8 cellular contexts compared by ENCODE assay signal in the genomic region with DNA sequence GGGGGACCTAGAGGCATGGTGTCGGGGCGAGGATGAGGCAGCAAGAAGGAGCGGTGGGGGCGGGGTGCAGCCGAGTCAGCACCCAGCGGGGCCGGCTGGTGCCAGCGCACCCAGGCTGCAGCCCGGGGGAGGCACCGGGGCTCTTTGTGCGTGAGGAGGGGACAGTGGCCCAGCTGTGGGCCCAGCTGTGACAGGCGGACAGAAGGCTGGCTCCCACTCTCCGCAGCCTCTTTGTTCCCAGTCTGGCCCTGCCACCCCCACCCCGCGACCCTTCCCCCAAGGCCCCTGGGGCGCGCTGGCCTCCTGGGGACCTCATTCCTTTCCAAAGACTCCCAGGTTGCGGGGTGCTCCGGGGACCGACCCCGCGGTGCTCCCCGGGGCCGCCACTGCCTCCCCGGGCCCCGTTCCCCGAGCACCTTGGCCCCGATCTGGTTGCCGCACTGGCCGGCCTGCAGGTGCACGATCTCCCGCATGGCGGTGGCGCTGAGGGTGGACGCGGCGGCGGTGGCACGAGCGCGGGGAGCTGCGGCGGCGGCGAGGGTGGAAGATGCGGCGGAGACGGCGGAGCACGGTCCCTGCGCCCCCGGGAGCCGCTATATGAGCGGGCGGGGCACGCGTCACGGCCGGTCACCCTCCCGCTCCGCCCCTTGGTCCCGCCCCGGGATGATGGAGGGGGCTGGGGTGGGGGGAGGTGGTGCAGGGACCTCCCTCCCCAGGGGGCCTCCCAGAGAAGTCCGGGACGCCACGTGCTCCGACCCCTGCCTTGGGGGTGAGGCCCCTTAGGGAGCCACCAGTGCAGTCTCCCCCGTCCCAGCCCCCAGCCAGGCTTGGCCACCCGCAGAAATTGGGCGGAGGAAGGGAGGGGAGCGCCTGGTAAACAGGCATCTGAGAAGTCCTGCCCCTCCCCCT. TPM values are rescaled to one million over a fixed set of nuclear protein-coding genes. Genes with fewer than 3 reads are reported as not detected.
DNase-seq lines count a peak whose midpoint lies in the region; ATAC-seq, FAIRE-seq and TF ChIP-seq lines count a peak whose summit lies in the region.

TUBB4A (minus strand) TSS at position 570 of the 909 bp plus-strand sequence; CDS start at position 473, 97 bp downstream.

- peak within 1 kb of the TSS; percentile 39 to 79 (median 74) for H3K27ac ChIP-seq in adrenal gland

- H3K9me3 Mint-ChIP-seq in immature natural killer cell: no peaks in the 10 kb centered on the region

- H3K36me3 Mint-ChIP-seq in immature natural killer cell: peaks cover 0 to 4% (median 0%) of the 10 kb centered on the region in 3 donors

- no peak for FAIRE-seq in D721Med (lab: Jason Lieb, UNC)

- ATAC-seq in HG03139 (IDR thresholded peaks at IDR 0.05; ENCODE audit: unreplicated experiment) (no peak), GM19397 (IDR thresholded peaks at IDR 0.05; ENCODE audit: unreplicated experiment) (no peak), GM21786 (IDR thresholded peaks at IDR 0.05; ENCODE audit: unreplicated experiment) (no peak)

- H3K27me3 ChIP-seq in adrenal gland: no peaks in the 10 kb centered on the region

- H3K27ac Mint-ChIP-seq in immature natural killer cell: peak within 1 kb of the TSS in 1 of 6 donors; percentile 73

- intact Hi-C loops in adrenal gland (cut with DNase I): no loop called here

- H3K9me3 ChIP-seq in adrenal gland (replicated peaks in 1 of 3): no peaks in the 10 kb centered on the region

- peak; percentile 65 to 73 for TF ChIP-seq POLR2A in adrenal gland (IDR thresholded peaks at IDR 0.05)

- peaks cover 9 to 14% (median 11%) of the 10 kb centered on the region in 3 donors for H3K27me3 Mint-ChIP-seq in immature natural killer cell (ENCODE audit: low read depth in 3 of 3)

- H3K4me1 Mint-ChIP-seq in immature natural killer cell: peaks cover 6 to 15% of the 10 kb centered on the region in 2 donors

- H3K4me1 ChIP-seq in adrenal gland (replicated peaks in 1 of 2): peaks cover 17 to 41% of the 10 kb centered on the region in 2 donors

- H3K4me3 Mint-ChIP-seq in immature natural killer cell: peak within 1 kb of the TSS; percentile 73 to 85 (median 81)

- 1 to 3% (median 1%) methylated on average over 8 to 71 of the region's 71 CpGs for WGBS in adrenal gland, 4 donors

- peak within 1 kb of the TSS; percentile 57 for H3K4me3 ChIP-seq in LNCaP clone FGC (ENCODE audit: low read depth, low read length)
- H3K4me3 ChIP-seq in adrenal gland: peak within 1 kb of the TSS in 3 of 4 donors; percentile 22 to 62 (median 59)

- peak; percentile 96 for DNase-seq in D721Med (ENCODE audit: insufficient read length, low spot score)
- no peak for DNase-seq in LNCaP clone FGC (ENCODE audit: low read depth)
- peak in 6 of 7 donors; percentile 45 to 72 (median 69) for DNase-seq in adrenal gland
- peak; percentile 15 to 33 (median 19) for DNase-seq in immature natural killer cell
- peak; percentile 27 for DNase-seq in stimulated activated CD8-positive, alpha-beta memory T cell treated with anti-CD3 and anti-CD28 coated beads, Interleukin-12 subunit alpha, Interleukin-12 subunit beta, amount 100 ng/mL, for 4 hours (ENCODE audit: low read depth)

- H3K36me3 ChIP-seq in adrenal gland (replicated peaks in 1 of 2): no peaks in the 10 kb centered on the region

- TF ChIP-seq CTCF in D721Med (IDR thresholded peaks at IDR 0.05; ENCODE audit: insufficient read depth, missing control alignments): no peak
- no peak for TF ChIP-seq CTCF in LNCaP clone FGC (IDR thresholded peaks at IDR 0.05; ENCODE audit: control insufficient read depth, extremely low read depth, insufficient read depth)
- TF ChIP-seq CTCF in adrenal gland (IDR thresholded peaks at IDR 0.05): peak in 2 of 6 experiments; percentile 5 to 40

RNA-seq across cellular contexts. Expression of gene TUBB4A, which starts in this region (rescaled TPM):
- total RNA-seq in adrenal gland: 100 to 1,000 TPM in 6 of 8 donors, 10 to 100 TPM in 2; 60.1 to 752 (median 192) TPM
- polyA plus RNA-seq in adrenal gland (100 to 1,000 TPM in 1 of 3 donors, 10 to 100 TPM in 2; 50.4 to 560 (median 63.1) TPM), immature natural killer cell (1 to 10 TPM in 2 of 3 donors, under 1 TPM in 1; 0.86 to 3.0 (median 1.3) TPM)

Comparison
In these comparisons a context has a peak if more than half of its experiments do, and no peak if none do; other contexts are left out.
1. RNA of gene TUBB4A (polyA plus RNA-seq): 50.4 to 560 TPM in adrenal gland; 0.86 to 3.0 TPM in immature natural killer cell; every median in the first group is over 10 times any median in the second.